19 cellular contexts compared by ENCODE assay signal in genomic region chr5:104241051-104241450, GRCh38.
DNase-seq lines count a peak whose midpoint lies in the region; ATAC-seq and TF ChIP-seq lines count a peak whose summit lies in the region.
"Had no signal": no experiment of that assay in that cellular context is flagged by ENCODE, and none has a peak within 500 bp of the region (broad histone marks: within the 10 kb centered on the region; RNA-seq: fewer than 3 reads in every experiment).

No MANE protein-coding gene starts in this region.

- no peak overlapping the region for H3K27ac Mint-ChIP-seq in activated naive CD4-positive, alpha-beta T cell treated with anti-CD3 and anti-CD28 coated beads, Interleukin-2, amount 10 ng/mL, durations not matched to agents 7 days and 5 days
- no peak overlapping the region for H3K27ac Mint-ChIP-seq in CD4-positive, alpha-beta memory T cell
- H3K27ac Mint-ChIP-seq: activated CD4-positive, alpha-beta memory T cell treated with anti-CD3 and anti-CD28 coated beads for 36 hours; activated T-helper 1 cell treated with anti-CD3 and anti-CD28 coated beads, Interleukin-12 subunit alpha, Interleukin-12 subunit beta, Interleukin-2, Interleukin-4 antibody, amounts not matched to agents 30 ng/mL and 10 ng/mL and 1 ng/mL, durations not matched to agents 14 hours and 24 hours and 36 hours; naive B cell had no signal

- H3K4me3 Mint-ChIP-seq in activated naive CD4-positive, alpha-beta T cell treated with anti-CD3 and anti-CD28 coated beads, Interleukin-2, amount 10 ng/mL, durations not matched to agents 7 days and 5 days, result no peak overlapping the region
- H3K4me3 Mint-ChIP-seq in CD4-positive, alpha-beta memory T cell, result no peak overlapping the region
- H3K4me3 Mint-ChIP-seq: activated CD4-positive, alpha-beta memory T cell treated with anti-CD3 and anti-CD28 coated beads for 36 hours; activated T-helper 1 cell treated with anti-CD3 and anti-CD28 coated beads, Interleukin-12 subunit alpha, Interleukin-12 subunit beta, Interleukin-2, Interleukin-4 antibody, amounts not matched to agents 30 ng/mL and 10 ng/mL and 1 ng/mL, durations not matched to agents 14 hours and 24 hours and 36 hours; central memory CD8-positive, alpha-beta T cell; naive B cell had no signal

- peak overlapping the region; percentile 4 for H3K18ac ChIP-seq in neuronal stem cell (ENCODE audit: low read length)

- no peak overlapping the region for H3K27ac ChIP-seq in neuronal stem cell (replicated peaks; ENCODE audit: low read length)
- no peak overlapping the region for H3K27ac ChIP-seq in CD4-positive, alpha-beta memory T cell (ENCODE audit: low read depth, low read length)
- H3K27ac ChIP-seq: lower lobe of right lung had no signal

- H2BK5ac ChIP-seq in neuronal stem cell (ENCODE audit: low read length), result no peak overlapping the region

- no peak overlapping the region for H3K4me2 ChIP-seq in neuronal stem cell (ENCODE audit: insufficient read depth, low read length, poor library complexity, severe bottlenecking)

- H3K4me1 ChIP-seq in neuronal stem cell (ENCODE audit: control insufficient read depth in 2 of 2, insufficient read depth in 1 of 2, low read depth in 1 of 2, low read length in 2 of 2), result peaks cover 0 to 2% of the 10 kb centered on the region in 2 donors
- no peaks in the 10 kb centered on the region for H3K4me1 ChIP-seq in CD4-positive, alpha-beta memory T cell (ENCODE audit: insufficient read depth, low read length)
- H3K4me1 ChIP-seq: lower lobe of right lung had no signal

- H4K91ac ChIP-seq in neuronal stem cell (ENCODE audit: low read depth, low read length, poor library complexity), result no peak overlapping the region

- intact Hi-C loops in left cardiac atrium (cut with DNase I), result no loop called here
- intact Hi-C loops in CD4-positive, alpha-beta memory T cell (cut with micrococcal nuclease), result no loop called here

- ATAC-seq in left cardiac atrium, result no peak
- ATAC-seq: lower lobe of right lung, Panc1 had no signal

- no peaks in the 10 kb centered on the region for H3K9me3 ChIP-seq in neuronal stem cell (replicated peaks in 1 of 2; ENCODE audit: control insufficient read depth in 2 of 2, insufficient read depth in 1 of 2, low read depth in 1 of 2, low read length in 2 of 2)
- no peaks in the 10 kb centered on the region for H3K9me3 ChIP-seq in CD4-positive, alpha-beta memory T cell (ENCODE audit: control insufficient read depth in 1 of 2, low read length in 2 of 2)
- H3K9me3 ChIP-seq: lower lobe of right lung had no signal

- TF ChIP-seq CTCF in AG09309 (IDR thresholded peaks at IDR 0.05; ENCODE audit: control insufficient read depth, insufficient read depth, low read depth, low read length, missing control alignments), result no peak

- no peak overlapping the region for H3K9ac ChIP-seq in neuronal stem cell (ENCODE audit: low read depth, low read length, poor library complexity)

- no peaks in the 10 kb centered on the region for H3K36me3 ChIP-seq in neuronal stem cell (replicated peaks in 1 of 2; ENCODE audit: control insufficient read depth in 2 of 2, insufficient read depth in 2 of 2, low read length in 2 of 2)
- no peaks in the 10 kb centered on the region for H3K36me3 ChIP-seq in CD4-positive, alpha-beta memory T cell (ENCODE audit: insufficient read depth, low read length)
- H3K36me3 ChIP-seq: lower lobe of right lung had no signal

- peak; percentile 1 for DNase-seq in AG09309 (ENCODE audit: low read depth)
- peak; percentile 36 for DNase-seq in M059J (ENCODE audit: low read depth)
- peak; percentile 10 for DNase-seq in cerebellar cortex (ENCODE audit: low spot score)
- DNase-seq in neuronal stem cell (ENCODE audit: low spot score), result no peak
- no peak for DNase-seq in AG08395 (ENCODE audit: low spot score)
- no peak for DNase-seq in activated naive CD4-positive, alpha-beta T cell treated with anti-CD3 and anti-CD28 coated beads, Interleukin-2, amount 10 ng/mL, durations not matched to agents 7 days and 5 days
- DNase-seq in left cardiac atrium, result no peak
- DNase-seq in CD4-positive, alpha-beta memory T cell, result no peak
- DNase-seq: activated CD4-positive, alpha-beta memory T cell treated with anti-CD3 and anti-CD28 coated beads for 36 hours; H7; Karpas-422; lower lobe of right lung; naive B cell; NCI-H146; NCI-H526; SW 1271 had no signal

- H3K27me3 Mint-ChIP-seq in activated naive CD4-positive, alpha-beta T cell treated with anti-CD3 and anti-CD28 coated beads, Interleukin-2, amount 10 ng/mL, durations not matched to agents 7 days and 5 days, result no peaks in the 10 kb centered on the region
- no peaks in the 10 kb centered on the region for H3K27me3 Mint-ChIP-seq in CD4-positive, alpha-beta memory T cell
- H3K27me3 Mint-ChIP-seq: activated CD4-positive, alpha-beta memory T cell treated with anti-CD3 and anti-CD28 coated beads for 36 hours; central memory CD8-positive, alpha-beta T cell; naive B cell had no signal

- H3K4me3 ChIP-seq in AG09309 (ENCODE audit: control insufficient read depth, low read depth, low read length) (no peak overlapping the region), neuronal stem cell (ENCODE audit: low read length in 2 of 2) (no peak overlapping the region)
- no peak overlapping the region for H3K4me3 ChIP-seq in CD4-positive, alpha-beta memory T cell (ENCODE audit: low read length in 2 of 2)
- H3K4me3 ChIP-seq: lower lobe of right lung had no signal

- no peak overlapping the region for H2AK5ac ChIP-seq in neuronal stem cell (ENCODE audit: low read depth, low read length)

- H3K9me3 Mint-ChIP-seq in activated naive CD4-positive, alpha-beta T cell treated with anti-CD3 and anti-CD28 coated beads, Interleukin-2, amount 10 ng/mL, durations not matched to agents 7 days and 5 days, result peaks cover 2% of the 10 kb centered on the region
- H3K9me3 Mint-ChIP-seq in CD4-positive, alpha-beta memory T cell, result peaks cover 0 to 4% (median 0%) of the 10 kb centered on the region in 8 donors
- H3K9me3 Mint-ChIP-seq: activated CD4-positive, alpha-beta memory T cell treated with anti-CD3 and anti-CD28 coated beads for 36 hours; central memory CD8-positive, alpha-beta T cell; naive B cell had no signal

- H2AFZ ChIP-seq in neuronal stem cell (ENCODE audit: low read length), result peak overlapping the region; percentile 64

- H3K4ac ChIP-seq in neuronal stem cell (ENCODE audit: low read length), result no peak overlapping the region

- no peak overlapping the region for H3K23ac ChIP-seq in neuronal stem cell (ENCODE audit: low read depth, low read length, poor library complexity)

- H2BK15ac ChIP-seq in neuronal stem cell (ENCODE audit: low read length), result no peak overlapping the region

- H3K27me3 ChIP-seq in neuronal stem cell (ENCODE audit: control insufficient read depth in 3 of 3, insufficient read depth in 3 of 3, low read depth in 1 of 3, low read length in 3 of 3), result no peaks in the 10 kb centered on the region
- no peaks in the 10 kb centered on the region for H3K27me3 ChIP-seq in CD4-positive, alpha-beta memory T cell (ENCODE audit: insufficient read depth, low read length)

- CTCF ChIA-PET in activated naive CD4-positive, alpha-beta T cell treated with anti-CD3 and anti-CD28 coated beads, Interleukin-2, amount 10 ng/mL, durations not matched to agents 7 days and 5 days (lab: Charles Lee), result no interaction called here
- CTCF ChIA-PET in CD4-positive, alpha-beta memory T cell (lab: Charles Lee; ENCODE audit: partially characterized antibody), result no interaction called here

- H4K8ac ChIP-seq in neuronal stem cell (ENCODE audit: low read depth, low read length), result no peak overlapping the region

- no peak overlapping the region for H2BK12ac ChIP-seq in neuronal stem cell (ENCODE audit: low read length)

- no peaks in the 10 kb centered on the region for H3K4me1 Mint-ChIP-seq in activated naive CD4-positive, alpha-beta T cell treated with anti-CD3 and anti-CD28 coated beads, Interleukin-2, amount 10 ng/mL, durations not matched to agents 7 days and 5 days
- H3K4me1 Mint-ChIP-seq in CD4-positive, alpha-beta memory T cell, result no peaks in the 10 kb centered on the region
- H3K4me1 Mint-ChIP-seq: central memory CD8-positive, alpha-beta T cell; naive B cell had no signal

- no peaks in the 10 kb centered on the region for H3K36me3 Mint-ChIP-seq in activated naive CD4-positive, alpha-beta T cell treated with anti-CD3 and anti-CD28 coated beads, Interleukin-2, amount 10 ng/mL, durations not matched to agents 7 days and 5 days
- H3K36me3 Mint-ChIP-seq in CD4-positive, alpha-beta memory T cell, result no peaks in the 10 kb centered on the region
- H3K36me3 Mint-ChIP-seq: activated CD4-positive, alpha-beta memory T cell treated with anti-CD3 and anti-CD28 coated beads for 36 hours; naive B cell had no signal

- no CpG with 5 or more reads among the region's 4 CpGs for WGBS in neuronal stem cell (ENCODE audit: extremely low coverage in 2 of 2, insufficient read length in 2 of 2, insufficient replicate concordance in 1 of 2), 2 donors

- POLR2A ChIA-PET in CD4-positive, alpha-beta memory T cell (lab: Charles Lee; ENCODE audit: partially characterized antibody), result no interaction called here

- H2BK120ac ChIP-seq in neuronal stem cell (ENCODE audit: low read depth, low read length), result no peak overlapping the region

- no peak overlapping the region for H3K14ac ChIP-seq in neuronal stem cell (ENCODE audit: low read length)

- no peaks in the 10 kb centered on the region for H3K79me1 ChIP-seq in neuronal stem cell (ENCODE audit: low read depth, low read length)

Comparison
In these comparisons a context has a peak if more than half of its experiments do, and no peak if none do; other contexts are left out.
1. DNase-seq: peak in AG09309 (single experiment), M059J (single experiment) and cerebellar cortex (single experiment); none in neuronal stem cell (single experiment), AG08395 (single experiment), activated naive CD4-positive, alpha-beta T cell treated with anti-CD3 and anti-CD28 coated beads, Interleukin-2, amount 10 ng/mL, durations not matched to agents 7 days and 5 days (single experiment), left cardiac atrium (single experiment) and CD4-positive, alpha-beta memory T cell (0 of 5).